7 cellular contexts compared by ENCODE assay signal in genomic region chr17:45293413-45294211, GRCh38. TPM values are rescaled to one million over a fixed set of nuclear protein-coding genes. Genes with fewer than 3 reads are reported as not detected.
DNase-seq lines count a peak whose midpoint lies in the region; TF ChIP-seq lines count a peak whose summit lies in the region.

No MANE protein-coding gene starts in this region.

- H3K9me2 ChIP-seq in OCI-LY7 (ENCODE audit: insufficient read depth, low read length) = no peaks in the 10 kb centered on the region

- no TSS peak for BruUV-seq in OCI-LY7 (replicated peaks; lab: Mats Ljungman, UMichigan)

- H3K79me2 ChIP-seq in OCI-LY7 (ENCODE audit: insufficient read depth, low read depth, low read length) = peaks cover 43% of the 10 kb centered on the region

- CTCF ChIA-PET in OCI-LY7 (lab: Charles Lee; ENCODE audit: unreplicated experiment) = no interaction called here

- no peak overlapping the region for H3K4me2 ChIP-seq in OCI-LY7 (ENCODE audit: low read length)

- H2AFZ ChIP-seq in OCI-LY7 (ENCODE audit: low read length) = no peak overlapping the region

- peaks cover 68% of the 10 kb centered on the region; the same call in 1 of the 2 replicates for H3K36me3 ChIP-seq in OCI-LY7 (ENCODE audit: insufficient read depth, low read length)

- no peaks in the 10 kb centered on the region for H3K9me3 ChIP-seq in OCI-LY7 (ENCODE audit: low read length)

- peak; percentile 91 for DNase-seq in GM04504 (ENCODE audit: low read depth)
- DNase-seq in NCI-H446 treated with DMSO at 0.1 percent for 48 hours (lab: John Stamatoyannopoulos, UW) = peak; percentile 65
- peak; percentile 90 for DNase-seq in astrocyte of the hippocampus (ENCODE audit: low read depth, low spot score)
- DNase-seq in hippocampal formation (lab: John Stamatoyannopoulos, UW) = peak; percentile 36 to 68
- DNase-seq in retinal pigment epithelial cell (ENCODE audit: low read depth) = peak; percentile 79
- no peak for DNase-seq in OCI-LY7 (ENCODE audit: low spot score)
- DNase-seq in NCI-H526 treated with DMSO at 0.1 percent for 48 hours (lab: John Stamatoyannopoulos, UW) = no peak

- H3K4me1 ChIP-seq in OCI-LY7 (ENCODE audit: insufficient read depth, low read length, poor library complexity, severe bottlenecking) = peaks cover 42% of the 10 kb centered on the region

- H3K4me3 ChIP-seq in retinal pigment epithelial cell (ENCODE audit: low read length) (no peak overlapping the region), OCI-LY7 (ENCODE audit: low read depth, low read length, poor library complexity, severe bottlenecking) (no peak overlapping the region)

- H3K27ac ChIP-seq in OCI-LY7 (ENCODE audit: low read depth, low read length, poor library complexity, severe bottlenecking) = no peak overlapping the region

- POLR2A ChIA-PET in OCI-LY7 (lab: Charles Lee) = no interaction called here

- intact Hi-C loops in OCI-LY7 (cut with micrococcal nuclease; ENCODE audit: unreplicated experiment) = no loop called here

- peaks cover 10% of the 10 kb centered on the region; the same call in 1 of the 2 replicates for H4K20me1 ChIP-seq in OCI-LY7 (ENCODE audit: insufficient read depth, low read length)

- TF ChIP-seq CTCF in retinal pigment epithelial cell (conservative IDR thresholded peaks at IDR 0.05; ENCODE audit: low read depth, low read length) (peak; percentile 7), OCI-LY7 (conservative IDR thresholded peaks at IDR 0.05; ENCODE audit: low read length) (no peak)

RNA-seq across cellular contexts. Expression of gene MAP3K14, which starts 23.2 kb away (rescaled TPM):
- total RNA-seq in OCI-LY7 (2014; rRNA removed; shearing (Covaris generic)) = 7.1 and 12.3 TPM in 2 replicates
- 21.2 and 22.8 TPM in 2 replicates for total RNA-seq in OCI-LY7 (2022)

RNA-seq across cellular contexts. Expression of gene SPATA32, which starts 31.7 kb away (rescaled TPM):
- total RNA-seq in OCI-LY7 (2014; rRNA removed; shearing (Covaris generic)) = 0.41 TPM in 1 of 2 replicates, not detected in the other
- 0.18 TPM in 1 of 2 replicates, not detected in the other for total RNA-seq in OCI-LY7 (2022)

Comparison
In these comparisons a context has a peak if more than half of its experiments do, and no peak if none do; other contexts are left out.
1. DNase-seq: peak in GM04504 (single experiment), NCI-H446 treated with DMSO at 0.1 percent for 48 hours (single experiment), astrocyte of the hippocampus (single experiment), hippocampal formation (2 of 2) and retinal pigment epithelial cell (single experiment); none in OCI-LY7 (single experiment) and NCI-H526 treated with DMSO at 0.1 percent for 48 hours (single experiment).